26 cellular contexts compared by ENCODE assay signal in genomic region chr20:50431066-50431450, GRCh38.
DNase-seq lines count a peak whose midpoint lies in the region; ATAC-seq, FAIRE-seq and TF ChIP-seq lines count a peak whose summit lies in the region.
"Had no signal": no experiment of that assay in that cellular context is flagged by ENCODE, and none has a peak within 500 bp of the region (broad histone marks: within the 10 kb centered on the region; RNA-seq: fewer than 3 reads in every experiment).

No MANE protein-coding gene starts in this region.

- no peaks in the 10 kb centered on the region for H3K9me2 ChIP-seq in hepatocyte (replicated peaks; ENCODE audit: insufficient read depth)

- TF ChIP-seq EP300 in suprapubic skin (IDR thresholded peaks at IDR 0.05) = no peak

- H2AFZ ChIP-seq in hepatocyte = no peak overlapping the region

- no peak overlapping the region for H3K4me2 ChIP-seq in hepatocyte
- H3K4me2 ChIP-seq: BLaER1 had no signal

- intact Hi-C loops in mucosa of descending colon (cut with DNase I, micrococcal nuclease) = no loop called here

- H3K27me3 Mint-ChIP-seq in chondrocyte (ENCODE audit: low read depth) = no peaks in the 10 kb centered on the region

- peak; percentile 61 for ATAC-seq in mucosa of descending colon
- ATAC-seq: activated CD8-positive, alpha-beta T cell treated with anti-CD3 and anti-CD28 coated beads, Interleukin-2, amount 10 ng/mL, durations not matched to agents 7 days and 5 days; left lung; Panc1 had no signal

- peak overlapping the region; percentile 87 for H3K27ac Mint-ChIP-seq in chondrocyte (ENCODE audit: unreplicated experiment)
- H3K27ac Mint-ChIP-seq: activated CD8-positive, alpha-beta T cell treated with anti-CD3 and anti-CD28 coated beads, Interleukin-2, amount 10 ng/mL, durations not matched to agents 7 days and 5 days; nephron had no signal

- TF ChIP-seq POLR2A in suprapubic skin (IDR thresholded peaks at IDR 0.05) = no peak

- no peak overlapping the region for H3K4me3 Mint-ChIP-seq in chondrocyte (ENCODE audit: unreplicated experiment)
- H3K4me3 Mint-ChIP-seq: activated CD8-positive, alpha-beta T cell treated with anti-CD3 and anti-CD28 coated beads, Interleukin-2, amount 10 ng/mL, durations not matched to agents 7 days and 5 days; endodermal cell; immature natural killer cell; nephron had no signal

- no peaks in the 10 kb centered on the region for H3K9me3 ChIP-seq in mucosa of descending colon
- H3K9me3 ChIP-seq in suprapubic skin = no peaks in the 10 kb centered on the region
- no peaks in the 10 kb centered on the region for H3K9me3 ChIP-seq in hepatocyte (ENCODE audit: low read depth)
- H3K9me3 ChIP-seq: BLaER1, left lung, SJCRH30, uterus had no signal

- H3K79me2 ChIP-seq in hepatocyte = no peaks in the 10 kb centered on the region

- 58% methylated on average over 9 of the region's 9 CpGs for WGBS in suprapubic skin
- WGBS in hepatocyte (ENCODE audit: low lambda C conversion rate, missing lambda C conversion rate) = 90% methylated on average over 9 of the region's 9 CpGs

- H3K27me3 ChIP-seq in suprapubic skin = no peaks in the 10 kb centered on the region
- H3K27me3 ChIP-seq in hepatocyte = no peaks in the 10 kb centered on the region
- H3K27me3 ChIP-seq: BLaER1, left lung, SJCRH30, uterus had no signal

- H4K20me1 ChIP-seq in hepatocyte (ENCODE audit: insufficient read depth, poor library complexity, severe bottlenecking) = no peaks in the 10 kb centered on the region
- H4K20me1 ChIP-seq: BLaER1 had no signal

- H3K27ac ChIP-seq in suprapubic skin (peak overlapping the region; percentile 76), hepatocyte (no peak overlapping the region)
- H3K27ac ChIP-seq: BLaER1, left lung, SJCRH30, uterus had no signal

- no peaks in the 10 kb centered on the region for H3K36me3 Mint-ChIP-seq in chondrocyte (ENCODE audit: low read depth)
- H3K36me3 Mint-ChIP-seq: immature natural killer cell had no signal

- peaks cover 33% of the 10 kb centered on the region for H3K4me1 Mint-ChIP-seq in chondrocyte (ENCODE audit: low read depth)
- H3K4me1 Mint-ChIP-seq: immature natural killer cell had no signal

- H3K4me1 ChIP-seq in mucosa of descending colon (ENCODE audit: low read depth) (peaks cover 8% of the 10 kb centered on the region), suprapubic skin (peaks cover 48% of the 10 kb centered on the region), hepatocyte (ENCODE audit: insufficient read depth) (peaks cover 14% of the 10 kb centered on the region)
- H3K4me1 ChIP-seq: SJCRH30, uterus had no signal

- no peaks in the 10 kb centered on the region for H3K9me3 Mint-ChIP-seq in chondrocyte (ENCODE audit: low read depth)
- H3K9me3 Mint-ChIP-seq: endodermal cell, nephron had no signal

- TF ChIP-seq CTCF in chondrocyte (IDR thresholded peaks at IDR 0.05) (no peak), mucosa of descending colon (IDR thresholded peaks at IDR 0.05) (no peak), suprapubic skin (IDR thresholded peaks at IDR 0.05) (no peak), hepatocyte (IDR thresholded peaks at IDR 0.05; ENCODE audit: poor library complexity) (no peak)

- FAIRE-seq in HTR-8/SVneo (lab: Jason Lieb, UNC) = peak; percentile 42

- DNase-seq in HTR-8/SVneo (ENCODE audit: insufficient read length, low spot score) = no peak
- no peak for DNase-seq in chondrocyte (ENCODE audit: low spot score)
- no peak for DNase-seq in mucosa of descending colon
- DNase-seq in suprapubic skin (ENCODE audit: low spot score in 2 of 2) = no peak
- no peak for DNase-seq in activated CD4-positive, CD25-positive, alpha-beta regulatory T cell (lab: John Stamatoyannopoulos, UW)
- no peak for DNase-seq in hepatocyte (ENCODE audit: low spot score)
- DNase-seq in GOT3 (lab: John Stamatoyannopoulos, UW) = no peak
- DNase-seq in foreskin melanocyte = no peak
- DNase-seq: ACHN; activated CD4-positive, CD25-positive, alpha-beta regulatory T cell treated with anti-CD3 and anti-CD28 coated beads, Interleukin-2, amount 50 U/mL, for 72 hours; activated CD8-positive, alpha-beta T cell treated with anti-CD3 and anti-CD28 coated beads, Interleukin-2, amount 10 ng/mL, durations not matched to agents 7 days and 5 days; cortex of kidney; DND-41; endodermal cell; HCEC 1CT; immature natural killer cell; left lung; NCI-H1105; NCI-H1930; NCI-H526; SJCRH30; T-helper 1 cell; uterus had no signal

- no peaks in the 10 kb centered on the region for H3K36me3 ChIP-seq in mucosa of descending colon (ENCODE audit: low read depth)
- no peaks in the 10 kb centered on the region for H3K36me3 ChIP-seq in suprapubic skin
- H3K36me3 ChIP-seq in hepatocyte (replicated peaks; ENCODE audit: insufficient read depth, low read depth) = no peaks in the 10 kb centered on the region
- H3K36me3 ChIP-seq: BLaER1, left lung, SJCRH30, uterus had no signal

- H3K4me3 ChIP-seq in mucosa of descending colon = no peak overlapping the region
- H3K4me3 ChIP-seq in suprapubic skin = no peak overlapping the region
- H3K4me3 ChIP-seq in hepatocyte = no peak overlapping the region
- H3K4me3 ChIP-seq: BLaER1, left lung, SJCRH30, uterus had no signal
